Comparison of ENCODE assay signal across 9 cellular contexts in the genomic region with DNA sequence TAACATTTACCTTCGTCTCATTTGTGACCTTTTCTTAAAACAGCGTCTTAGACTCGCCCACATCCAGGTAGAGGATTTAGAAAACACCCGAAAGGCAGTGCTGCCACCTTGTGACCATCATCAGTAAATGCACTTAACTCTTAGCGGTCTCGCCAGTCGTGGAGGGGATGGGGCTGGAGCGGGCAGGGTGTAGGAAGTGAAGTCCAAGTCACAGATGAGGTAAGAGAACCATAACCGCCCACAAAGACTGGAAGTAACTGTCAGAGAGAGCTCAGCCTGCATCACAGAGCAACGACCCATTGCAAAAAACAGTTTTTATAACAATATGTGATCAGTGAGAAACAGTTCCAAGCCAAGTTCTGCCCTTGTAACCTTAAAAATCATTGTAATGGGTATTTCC. TPM values are rescaled to one million over a fixed set of nuclear protein-coding genes. Genes with fewer than 3 reads are reported as not detected.
DNase-seq lines count a peak whose midpoint lies in the region; ATAC-seq and TF ChIP-seq lines count a peak whose summit lies in the region.
"Had no signal": no experiment of that assay in that cellular context is flagged by ENCODE, and none has a peak within 500 bp of the region (broad histone marks: within the 10 kb centered on the region; RNA-seq: fewer than 3 reads in every experiment).

No MANE protein-coding gene starts in this region.

- H3K9me3 ChIP-seq in OCI-LY1 (ENCODE audit: low read length) (no peaks in the 10 kb centered on the region), fibroblast of lung (ENCODE audit: control insufficient read depth, insufficient read depth, low read depth, low read length) (no peaks in the 10 kb centered on the region), neural progenitor cell (ENCODE audit: low read depth) (no peaks in the 10 kb centered on the region), testis (no peaks in the 10 kb centered on the region)

- no peak overlapping the region for H3K4me3 Mint-ChIP-seq in neural progenitor cell
- H3K4me3 Mint-ChIP-seq: activated naive CD4-positive, alpha-beta T cell treated with anti-CD3 and anti-CD28 coated beads, Interleukin-2, amount 50 U/mL, for 24 hours had no signal

- no peak overlapping the region for H3K27ac ChIP-seq in OCI-LY1 (ENCODE audit: low read depth, low read length, poor library complexity, severe bottlenecking)
- H3K27ac ChIP-seq in fibroblast of lung (ENCODE audit: insufficient read depth, low read length): no peak overlapping the region
- no peak overlapping the region for H3K27ac ChIP-seq in neural progenitor cell
- H3K27ac ChIP-seq in testis: no peak overlapping the region

- no peaks in the 10 kb centered on the region for H3K9me2 ChIP-seq in OCI-LY1 (ENCODE audit: low read depth, low read length)

- peak; percentile 82 for TF ChIP-seq CTCF in OCI-LY1 (IDR thresholded peaks at IDR 0.05; ENCODE audit: low read length)
- peak; percentile 68 to 84 for TF ChIP-seq CTCF in fibroblast of lung (conservative IDR thresholded peaks at IDR 0.05 in 1 of 2, IDR thresholded peaks at IDR 0.05 in 1 of 2; ENCODE audit: low read depth in 1 of 2, low read length in 2 of 2)
- peak; percentile 83 for TF ChIP-seq CTCF in neural progenitor cell (IDR thresholded peaks at IDR 0.05)
- TF ChIP-seq CTCF in testis (IDR thresholded peaks at IDR 0.05): peak in 2 of 3 experiments; percentile 65 to 71

- in situ Hi-C loops in KBM-7 (cut with MboI; ENCODE audit: low pct_unique_long_range_greater_than_20kb, low sequenced_read_pairs): no loop called here

- H3K27me3 Mint-ChIP-seq in neural progenitor cell (ENCODE audit: insufficient read depth, low read depth): peaks cover 9% of the 10 kb centered on the region

- H3K4me1 ChIP-seq in OCI-LY1 (ENCODE audit: insufficient read depth, low read length, severe bottlenecking): no peaks in the 10 kb centered on the region
- H3K4me1 ChIP-seq in fibroblast of lung (ENCODE audit: control insufficient read depth, extremely low read depth, insufficient read depth, low read length): no peaks in the 10 kb centered on the region
- no peaks in the 10 kb centered on the region for H3K4me1 ChIP-seq in neural progenitor cell
- H3K4me1 ChIP-seq in testis: no peaks in the 10 kb centered on the region

- H2AFZ ChIP-seq in OCI-LY1 (ENCODE audit: low read length): no peak overlapping the region
- no peak overlapping the region for H2AFZ ChIP-seq in fibroblast of lung (ENCODE audit: low read length)
- peak overlapping the region; percentile 56 for H2AFZ ChIP-seq in neural progenitor cell (replicated peaks)

- H3K79me2 ChIP-seq in OCI-LY1 (ENCODE audit: insufficient read depth, low read length): no peaks in the 10 kb centered on the region
- H3K79me2 ChIP-seq in fibroblast of lung (ENCODE audit: control insufficient read depth, insufficient read depth, low read length): no peaks in the 10 kb centered on the region
- no peaks in the 10 kb centered on the region for H3K79me2 ChIP-seq in neural progenitor cell (ENCODE audit: low read depth)

- WGBS in testis, 2 donors: 1% methylated on average over 10 of the region's 10 CpGs

- no peaks in the 10 kb centered on the region for H3K36me3 ChIP-seq in OCI-LY1 (ENCODE audit: insufficient read depth, low read length)
- H3K36me3 ChIP-seq in fibroblast of lung (ENCODE audit: control insufficient read depth, insufficient read depth, low read length): no peaks in the 10 kb centered on the region
- no peaks in the 10 kb centered on the region for H3K36me3 ChIP-seq in neural progenitor cell
- no peaks in the 10 kb centered on the region for H3K36me3 ChIP-seq in testis (ENCODE audit: low read depth, missing control alignments)

- no peak for TF ChIP-seq POLR2A in testis (IDR thresholded peaks at IDR 0.05)

- intact Hi-C loops in testis (cut with DNase I; ENCODE audit: low total_unique reads): no loop called here

- H3K36me3 Mint-ChIP-seq in neural progenitor cell: no peaks in the 10 kb centered on the region
- H3K36me3 Mint-ChIP-seq: activated naive CD4-positive, alpha-beta T cell treated with anti-CD3 and anti-CD28 coated beads, Interleukin-2, amount 50 U/mL, for 24 hours had no signal

- H4K20me1 ChIP-seq in OCI-LY1 (ENCODE audit: insufficient read depth, low read length) (no peaks in the 10 kb centered on the region), fibroblast of lung (ENCODE audit: control insufficient read depth, extremely low read depth, insufficient read depth, low read length) (no peaks in the 10 kb centered on the region), neural progenitor cell (ENCODE audit: low read depth) (no peaks in the 10 kb centered on the region)

- H3K9ac ChIP-seq in OCI-LY1 (ENCODE audit: low read length): no peak overlapping the region
- no peak overlapping the region for H3K9ac ChIP-seq in fibroblast of lung (ENCODE audit: insufficient read depth, low read length)
- H3K9ac ChIP-seq in neural progenitor cell: no peak overlapping the region

- no peak overlapping the region for H3K4me3 ChIP-seq in OCI-LY1 (ENCODE audit: low read depth, low read length, poor library complexity, severe bottlenecking)
- no peak overlapping the region for H3K4me3 ChIP-seq in fibroblast of lung (replicated peaks in 1 of 4; ENCODE audit: control extremely low read depth in 1 of 4, insufficient read depth in 1 of 4, low read depth in 3 of 4, low read length in 4 of 4)
- no peak overlapping the region for H3K4me3 ChIP-seq in neural progenitor cell
- H3K4me3 ChIP-seq in testis: no peak overlapping the region

- H3K4me1 Mint-ChIP-seq in neural progenitor cell: no peaks in the 10 kb centered on the region

- H3F3A ChIP-seq in OCI-LY1 (ENCODE audit: insufficient read depth, low read length): no peaks in the 10 kb centered on the region
- no peaks in the 10 kb centered on the region for H3F3A ChIP-seq in neural progenitor cell (ENCODE audit: low read depth)

- ATAC-seq in HG03135 (IDR thresholded peaks at IDR 0.05; ENCODE audit: unreplicated experiment): no peak

- no peaks in the 10 kb centered on the region for H3K9me3 Mint-ChIP-seq in neural progenitor cell
- H3K9me3 Mint-ChIP-seq: activated naive CD4-positive, alpha-beta T cell treated with anti-CD3 and anti-CD28 coated beads, Interleukin-2, amount 50 U/mL, for 24 hours had no signal

- no peaks in the 10 kb centered on the region; the same call in 1 of the 2 replicates for H3K27me3 ChIP-seq in OCI-LY1 (ENCODE audit: insufficient read depth, low read length)
- H3K27me3 ChIP-seq in fibroblast of lung (ENCODE audit: control insufficient read depth, insufficient read depth, low read length): peaks cover 5% of the 10 kb centered on the region
- peaks cover 44% of the 10 kb centered on the region for H3K27me3 ChIP-seq in neural progenitor cell
- no peaks in the 10 kb centered on the region for H3K27me3 ChIP-seq in testis

- H3K4me2 ChIP-seq in OCI-LY1 (ENCODE audit: low read length): no peak overlapping the region
- no peak overlapping the region for H3K4me2 ChIP-seq in fibroblast of lung (ENCODE audit: extremely low read depth, insufficient read depth, low read length)
- H3K4me2 ChIP-seq in neural progenitor cell: no peak overlapping the region

- DNase-seq in DMS153 treated with DMSO at 0.1 percent for 48 hours (lab: John Stamatoyannopoulos, UW; ENCODE audit: unreplicated experiment): peak; percentile 89
- DNase-seq in KBM-7: peak; percentile 87
- DNase-seq in activated T-cell treated with anti-CD3 and anti-CD28 coated beads for 4 hours: peak; percentile 64
- peak; percentile 64 to 68 for DNase-seq in fibroblast of lung (ENCODE audit: low read depth in 2 of 2)
- DNase-seq in neural progenitor cell (ENCODE audit: low spot score): peak; percentile 76
- DNase-seq in testis: peak; percentile 66

- H3K27ac Mint-ChIP-seq in neural progenitor cell: no peak overlapping the region

RNA-seq across cellular contexts. Expression of gene CEACAM3, which starts 10.7 kb away (rescaled TPM):
- total RNA-seq in fibroblast of lung (not detected in 2 replicates), neural progenitor cell (ENCODE audit: low replicate concordance) (not detected in 2 replicates), testis (not detected)
- polyA plus RNA-seq in fibroblast of lung (not detected in 2 replicates), testis (ENCODE audit: insufficient read depth, low read depth, low replicate concordance) (not detected)
- polyA plus RNA-seq in fibroblast of lung (2012): not detected in 2 replicates
- polyA minus RNA-seq in fibroblast of lung (ENCODE audit: low replicate concordance): not detected in 2 replicates

RNA-seq across cellular contexts. Expression of gene CEACAM6, which starts 30.3 kb away (rescaled TPM):
- total RNA-seq in fibroblast of lung (not detected in 2 replicates), neural progenitor cell (ENCODE audit: low replicate concordance) (not detected in 2 replicates), testis (under 1 TPM in 1 of 2 donors, not detected in 1; 0.31 TPM)
- polyA plus RNA-seq in fibroblast of lung (not detected in 2 replicates), testis (ENCODE audit: insufficient read depth, low read depth, low replicate concordance) (0.29 TPM)
- polyA plus RNA-seq in fibroblast of lung (2012): not detected in 2 replicates
- not detected in 2 replicates for polyA minus RNA-seq in fibroblast of lung (ENCODE audit: low replicate concordance)

RNA-seq across cellular contexts. Expression of gene LYPD4, which starts 58.8 kb away (rescaled TPM):
- not detected in 2 replicates for total RNA-seq in fibroblast of lung
- not detected in 2 replicates for polyA plus RNA-seq in fibroblast of lung
- not detected in 2 replicates for polyA plus RNA-seq in fibroblast of lung (2012)
- not detected in 2 replicates for polyA minus RNA-seq in fibroblast of lung (ENCODE audit: low replicate concordance)
- not detected in 2 replicates for total RNA-seq in neural progenitor cell (ENCODE audit: low replicate concordance)
- total RNA-seq in testis: 10 to 100 TPM; 33.6 to 68.4 TPM
- polyA plus RNA-seq in testis (ENCODE audit: insufficient read depth, low read depth, low replicate concordance): 198 TPM

RNA-seq across cellular contexts. Expression of gene DMRTC2, which starts 59.2 kb away (rescaled TPM):
- not detected in 2 replicates for total RNA-seq in fibroblast of lung
- polyA plus RNA-seq in fibroblast of lung: not detected in 2 replicates
- not detected in 2 replicates for polyA plus RNA-seq in fibroblast of lung (2012)
- not detected in 2 replicates for polyA minus RNA-seq in fibroblast of lung (ENCODE audit: low replicate concordance)
- not detected in 2 replicates for total RNA-seq in neural progenitor cell (ENCODE audit: low replicate concordance)
- total RNA-seq in testis: 10 to 100 TPM; 23.1 to 55.3 TPM
- 71.0 TPM for polyA plus RNA-seq in testis (ENCODE audit: insufficient read depth, low read depth, low replicate concordance)

Comparison
In these comparisons a context has a peak if more than half of its experiments do, and no peak if none do; other contexts are left out.
1. RNA of gene LYPD4, which starts 58.8 kb away (total RNA-seq): 33.6 to 68.4 TPM in testis; not detected in fibroblast of lung and not detected in neural progenitor cell; every median in the first group is over 10 times any median in the second.
2. Peak in every context shown above with its lines, with median percentiles within 50 percentile points of each other: DNase-seq and CTCF ChIP-seq.